ENCODE assay signal across 1 cellular context in the genomic region with DNA sequence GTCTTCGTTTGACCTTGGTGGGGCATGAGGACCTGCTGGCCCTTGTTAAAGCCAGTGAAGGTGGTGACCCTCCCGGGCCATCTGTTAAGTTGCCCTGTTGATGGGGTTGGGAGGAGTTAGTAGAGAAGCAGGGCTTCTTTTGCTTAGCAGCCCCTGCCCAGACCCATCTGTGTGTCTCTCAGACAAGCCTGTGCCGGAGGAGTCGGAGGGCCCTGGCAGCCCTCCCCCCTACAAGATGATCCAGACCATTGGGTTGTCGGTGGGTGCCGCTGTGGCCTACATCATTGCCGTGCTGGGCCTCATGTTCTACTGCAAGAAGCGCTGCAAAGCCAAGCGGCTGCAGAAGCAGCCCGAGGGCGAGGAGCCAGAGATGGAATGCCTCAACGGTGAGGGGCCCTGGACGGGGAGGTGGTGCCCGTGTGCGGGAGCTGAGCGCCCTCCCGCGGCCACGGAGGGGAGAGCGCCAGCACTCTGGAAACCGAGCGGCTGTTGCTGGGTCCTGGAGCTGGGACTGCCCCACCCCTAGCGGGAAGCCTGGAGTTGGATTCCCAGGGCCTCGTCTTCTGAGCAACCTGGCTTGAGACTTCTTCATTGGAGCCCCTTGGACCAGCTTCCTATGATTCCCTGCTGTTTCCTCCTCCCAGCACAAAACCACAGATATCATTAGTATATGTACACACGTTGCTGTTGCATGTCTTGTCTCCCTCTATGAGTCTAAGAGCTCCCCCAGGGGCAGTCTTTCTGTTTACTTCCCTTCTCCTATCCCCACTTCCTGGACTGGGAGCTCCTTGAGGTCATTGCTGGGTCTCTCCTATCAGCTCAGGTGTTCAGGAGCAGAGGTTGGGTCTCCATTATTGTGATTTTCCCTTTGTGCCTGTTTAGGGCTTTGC.
TF ChIP-seq lines count a peak whose summit lies in the region.

No MANE protein-coding gene starts in this region.

TF ChIP-seq in K562, 482 proteins besides CTCF, POLR2A, EP300 and RAD21 (continued from another document and continues in another):
- TF ChIP-seq, protein P1, sequence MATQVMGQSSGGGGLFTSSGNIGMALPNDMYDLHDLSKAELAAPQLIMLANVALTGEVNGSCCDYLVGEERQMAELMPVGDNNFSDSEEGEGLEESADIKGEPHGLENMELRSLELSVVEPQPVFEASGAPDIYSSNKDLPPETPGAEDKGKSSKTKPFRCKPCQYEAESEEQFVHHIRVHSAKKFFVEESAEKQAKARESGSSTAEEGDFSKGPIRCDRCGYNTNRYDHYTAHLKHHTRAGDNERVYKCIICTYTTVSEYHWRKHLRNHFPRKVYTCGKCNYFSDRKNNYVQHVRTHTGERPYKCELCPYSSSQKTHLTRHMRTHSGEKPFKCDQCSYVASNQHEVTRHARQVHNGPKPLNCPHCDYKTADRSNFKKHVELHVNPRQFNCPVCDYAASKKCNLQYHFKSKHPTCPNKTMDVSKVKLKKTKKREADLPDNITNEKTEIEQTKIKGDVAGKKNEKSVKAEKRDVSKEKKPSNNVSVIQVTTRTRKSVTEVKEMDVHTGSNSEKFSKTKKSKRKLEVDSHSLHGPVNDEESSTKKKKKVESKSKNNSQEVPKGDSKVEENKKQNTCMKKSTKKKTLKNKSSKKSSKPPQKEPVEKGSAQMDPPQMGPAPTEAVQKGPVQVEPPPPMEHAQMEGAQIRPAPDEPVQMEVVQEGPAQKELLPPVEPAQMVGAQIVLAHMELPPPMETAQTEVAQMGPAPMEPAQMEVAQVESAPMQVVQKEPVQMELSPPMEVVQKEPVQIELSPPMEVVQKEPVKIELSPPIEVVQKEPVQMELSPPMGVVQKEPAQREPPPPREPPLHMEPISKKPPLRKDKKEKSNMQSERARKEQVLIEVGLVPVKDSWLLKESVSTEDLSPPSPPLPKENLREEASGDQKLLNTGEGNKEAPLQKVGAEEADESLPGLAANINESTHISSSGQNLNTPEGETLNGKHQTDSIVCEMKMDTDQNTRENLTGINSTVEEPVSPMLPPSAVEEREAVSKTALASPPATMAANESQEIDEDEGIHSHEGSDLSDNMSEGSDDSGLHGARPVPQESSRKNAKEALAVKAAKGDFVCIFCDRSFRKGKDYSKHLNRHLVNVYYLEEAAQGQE (CRISPR knock-in tag; IDR thresholded peaks at IDR 0.05; ENCODE audit: low read depth): 0 out of 2 replicates have a peak, but pooled peaks have one; percentile 27
- TF ChIP-seq XRCC3 (IDR thresholded peaks at IDR 0.05) (no peak), EHMT2 (IDR thresholded peaks at IDR 0.05) (no peak), MAFF (IDR thresholded peaks at IDR 0.05; ENCODE audit: low read length) (no peak), GATA2 (CRISPR knock-in tag; IDR thresholded peaks at IDR 0.05) (no peak), CSDE1 (IDR thresholded peaks at IDR 0.05) (no peak), ZFP36 (IDR thresholded peaks at IDR 0.05; ENCODE audit: low read depth, low read length, partially characterized antibody) (no peak), STAT5A (IDR thresholded peaks at IDR 0.05; ENCODE audit: borderline replicate concordance, low read length) (no peak), TFAM (CRISPR knock-in tag; conservative IDR thresholded peaks at IDR 0.05) (no peak), PRMT5 (CRISPR knock-in tag; IDR thresholded peaks at IDR 0.05) (0 out of 2 replicates have a peak, but pooled peaks have one; percentile 16), SUPT5H (IDR thresholded peaks at IDR 0.05) (no peak), ZNF165 (CRISPR knock-in tag; IDR thresholded peaks at IDR 0.05; ENCODE audit: borderline replicate concordance) (no peak), GTF2E2 (tag; IDR thresholded peaks at IDR 0.05) (no peak), DDX20 (tag; IDR thresholded peaks at IDR 0.05; ENCODE audit: low read depth) (no peak), MTA3 (IDR thresholded peaks at IDR 0.05; ENCODE audit: borderline replicate concordance) (peak; percentile 66; the same call in 1 of the 2 replicates), KDM1A (IDR thresholded peaks at IDR 0.05) (no peak), OTX1 (CRISPR knock-in tag; IDR thresholded peaks at IDR 0.05) (no peak), SNIP1 (IDR thresholded peaks at IDR 0.05; ENCODE audit: low read depth) (no peak), DACH1 (IDR thresholded peaks at IDR 0.05; ENCODE audit: partially characterized antibody) (peak; percentile 25), MIER1 (IDR thresholded peaks at IDR 0.05; ENCODE audit: low read depth) (no peak), NR2F6 (CRISPR knock-in tag; IDR thresholded peaks at IDR 0.05) (no peak), MECOM (CRISPR knock-in tag; IDR thresholded peaks at IDR 0.05) (no peak), MEIS2 (IDR thresholded peaks at IDR 0.05; ENCODE audit: partially characterized antibody) (no peak), ZNF140 (CRISPR knock-in tag; IDR thresholded peaks at IDR 0.05) (no peak), TBP (optimal IDR thresholded peaks at IDR 0.05; ENCODE audit: low read depth, low read length) (no peak), SETDB1 (IDR thresholded peaks at IDR 0.05; ENCODE audit: low read length) (no peak), MTF1 (CRISPR knock-in tag; IDR thresholded peaks at IDR 0.05; ENCODE audit: borderline replicate concordance) (no peak), KLF1 (tag; IDR thresholded peaks at IDR 0.05) (no peak), RBM34 (IDR thresholded peaks at IDR 0.05; ENCODE audit: borderline replicate concordance, insufficient read depth, low read length) (no peak), RCOR1 (IDR thresholded peaks at IDR 0.05; ENCODE audit: borderline replicate concordance in 1 of 2, low read depth in 2 of 2, low read length in 2 of 2) (peak in 1 of 2 experiments; percentile 44; a peak in 2 of 4 replicates), SIX5 (IDR thresholded peaks at IDR 0.05; ENCODE audit: borderline replicate concordance in 1 of 2, insufficient read depth in 1 of 2, low read depth in 1 of 2, low read length in 2 of 2) (no peak), NCOA6 (IDR thresholded peaks at IDR 0.05) (no peak), MYNN (IDR thresholded peaks at IDR 0.05) (peak; percentile 63; the same call in 1 of the 2 replicates), MYNN (CRISPR knock-in tag; IDR thresholded peaks at IDR 0.05) (no peak), PML (IDR thresholded peaks at IDR 0.05; ENCODE audit: low read length) (no peak), RFX1 (IDR thresholded peaks at IDR 0.05) (no peak)
- TF ChIP-seq, protein P2, sequence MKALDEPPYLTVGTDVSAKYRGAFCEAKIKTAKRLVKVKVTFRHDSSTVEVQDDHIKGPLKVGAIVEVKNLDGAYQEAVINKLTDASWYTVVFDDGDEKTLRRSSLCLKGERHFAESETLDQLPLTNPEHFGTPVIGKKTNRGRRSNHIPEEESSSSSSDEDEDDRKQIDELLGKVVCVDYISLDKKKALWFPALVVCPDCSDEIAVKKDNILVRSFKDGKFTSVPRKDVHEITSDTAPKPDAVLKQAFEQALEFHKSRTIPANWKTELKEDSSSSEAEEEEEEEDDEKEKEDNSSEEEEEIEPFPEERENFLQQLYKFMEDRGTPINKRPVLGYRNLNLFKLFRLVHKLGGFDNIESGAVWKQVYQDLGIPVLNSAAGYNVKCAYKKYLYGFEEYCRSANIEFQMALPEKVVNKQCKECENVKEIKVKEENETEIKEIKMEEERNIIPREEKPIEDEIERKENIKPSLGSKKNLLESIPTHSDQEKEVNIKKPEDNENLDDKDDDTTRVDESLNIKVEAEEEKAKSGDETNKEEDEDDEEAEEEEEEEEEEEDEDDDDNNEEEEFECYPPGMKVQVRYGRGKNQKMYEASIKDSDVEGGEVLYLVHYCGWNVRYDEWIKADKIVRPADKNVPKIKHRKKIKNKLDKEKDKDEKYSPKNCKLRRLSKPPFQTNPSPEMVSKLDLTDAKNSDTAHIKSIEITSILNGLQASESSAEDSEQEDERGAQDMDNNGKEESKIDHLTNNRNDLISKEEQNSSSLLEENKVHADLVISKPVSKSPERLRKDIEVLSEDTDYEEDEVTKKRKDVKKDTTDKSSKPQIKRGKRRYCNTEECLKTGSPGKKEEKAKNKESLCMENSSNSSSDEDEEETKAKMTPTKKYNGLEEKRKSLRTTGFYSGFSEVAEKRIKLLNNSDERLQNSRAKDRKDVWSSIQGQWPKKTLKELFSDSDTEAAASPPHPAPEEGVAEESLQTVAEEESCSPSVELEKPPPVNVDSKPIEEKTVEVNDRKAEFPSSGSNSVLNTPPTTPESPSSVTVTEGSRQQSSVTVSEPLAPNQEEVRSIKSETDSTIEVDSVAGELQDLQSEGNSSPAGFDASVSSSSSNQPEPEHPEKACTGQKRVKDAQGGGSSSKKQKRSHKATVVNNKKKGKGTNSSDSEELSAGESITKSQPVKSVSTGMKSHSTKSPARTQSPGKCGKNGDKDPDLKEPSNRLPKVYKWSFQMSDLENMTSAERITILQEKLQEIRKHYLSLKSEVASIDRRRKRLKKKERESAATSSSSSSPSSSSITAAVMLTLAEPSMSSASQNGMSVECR (CRISPR knock-in tag; IDR thresholded peaks at IDR 0.05): peak; percentile 57; the same call in 1 of the 2 replicates
- TF ChIP-seq, protein P3, sequence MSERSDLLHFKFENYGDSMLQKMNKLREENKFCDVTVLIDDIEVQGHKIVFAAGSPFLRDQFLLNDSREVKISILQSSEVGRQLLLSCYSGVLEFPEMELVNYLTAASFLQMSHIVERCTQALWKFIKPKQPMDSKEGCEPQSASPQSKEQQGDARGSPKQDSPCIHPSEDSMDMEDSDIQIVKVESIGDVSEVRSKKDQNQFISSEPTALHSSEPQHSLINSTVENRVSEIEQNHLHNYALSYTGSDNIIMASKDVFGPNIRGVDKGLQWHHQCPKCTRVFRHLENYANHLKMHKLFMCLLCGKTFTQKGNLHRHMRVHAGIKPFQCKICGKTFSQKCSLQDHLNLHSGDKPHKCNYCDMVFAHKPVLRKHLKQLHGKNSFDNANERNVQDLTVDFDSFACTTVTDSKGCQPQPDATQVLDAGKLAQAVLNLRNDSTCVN (CRISPR knock-in tag; IDR thresholded peaks at IDR 0.05): no peak
- TF ChIP-seq, protein P4, sequence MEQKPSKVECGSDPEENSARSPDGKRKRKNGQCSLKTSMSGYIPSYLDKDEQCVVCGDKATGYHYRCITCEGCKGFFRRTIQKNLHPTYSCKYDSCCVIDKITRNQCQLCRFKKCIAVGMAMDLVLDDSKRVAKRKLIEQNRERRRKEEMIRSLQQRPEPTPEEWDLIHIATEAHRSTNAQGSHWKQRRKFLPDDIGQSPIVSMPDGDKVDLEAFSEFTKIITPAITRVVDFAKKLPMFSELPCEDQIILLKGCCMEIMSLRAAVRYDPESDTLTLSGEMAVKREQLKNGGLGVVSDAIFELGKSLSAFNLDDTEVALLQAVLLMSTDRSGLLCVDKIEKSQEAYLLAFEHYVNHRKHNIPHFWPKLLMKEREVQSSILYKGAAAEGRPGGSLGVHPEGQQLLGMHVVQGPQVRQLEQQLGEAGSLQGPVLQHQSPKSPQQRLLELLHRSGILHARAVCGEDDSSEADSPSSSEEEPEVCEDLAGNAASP (IDR thresholded peaks at IDR 0.05): no peak
- TF ChIP-seq, protein P5, sequence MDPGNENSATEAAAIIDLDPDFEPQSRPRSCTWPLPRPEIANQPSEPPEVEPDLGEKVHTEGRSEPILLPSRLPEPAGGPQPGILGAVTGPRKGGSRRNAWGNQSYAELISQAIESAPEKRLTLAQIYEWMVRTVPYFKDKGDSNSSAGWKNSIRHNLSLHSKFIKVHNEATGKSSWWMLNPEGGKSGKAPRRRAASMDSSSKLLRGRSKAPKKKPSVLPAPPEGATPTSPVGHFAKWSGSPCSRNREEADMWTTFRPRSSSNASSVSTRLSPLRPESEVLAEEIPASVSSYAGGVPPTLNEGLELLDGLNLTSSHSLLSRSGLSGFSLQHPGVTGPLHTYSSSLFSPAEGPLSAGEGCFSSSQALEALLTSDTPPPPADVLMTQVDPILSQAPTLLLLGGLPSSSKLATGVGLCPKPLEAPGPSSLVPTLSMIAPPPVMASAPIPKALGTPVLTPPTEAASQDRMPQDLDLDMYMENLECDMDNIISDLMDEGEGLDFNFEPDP (CRISPR knock-in tag; IDR thresholded peaks at IDR 0.05): no peak
- TF ChIP-seq, protein P6, sequence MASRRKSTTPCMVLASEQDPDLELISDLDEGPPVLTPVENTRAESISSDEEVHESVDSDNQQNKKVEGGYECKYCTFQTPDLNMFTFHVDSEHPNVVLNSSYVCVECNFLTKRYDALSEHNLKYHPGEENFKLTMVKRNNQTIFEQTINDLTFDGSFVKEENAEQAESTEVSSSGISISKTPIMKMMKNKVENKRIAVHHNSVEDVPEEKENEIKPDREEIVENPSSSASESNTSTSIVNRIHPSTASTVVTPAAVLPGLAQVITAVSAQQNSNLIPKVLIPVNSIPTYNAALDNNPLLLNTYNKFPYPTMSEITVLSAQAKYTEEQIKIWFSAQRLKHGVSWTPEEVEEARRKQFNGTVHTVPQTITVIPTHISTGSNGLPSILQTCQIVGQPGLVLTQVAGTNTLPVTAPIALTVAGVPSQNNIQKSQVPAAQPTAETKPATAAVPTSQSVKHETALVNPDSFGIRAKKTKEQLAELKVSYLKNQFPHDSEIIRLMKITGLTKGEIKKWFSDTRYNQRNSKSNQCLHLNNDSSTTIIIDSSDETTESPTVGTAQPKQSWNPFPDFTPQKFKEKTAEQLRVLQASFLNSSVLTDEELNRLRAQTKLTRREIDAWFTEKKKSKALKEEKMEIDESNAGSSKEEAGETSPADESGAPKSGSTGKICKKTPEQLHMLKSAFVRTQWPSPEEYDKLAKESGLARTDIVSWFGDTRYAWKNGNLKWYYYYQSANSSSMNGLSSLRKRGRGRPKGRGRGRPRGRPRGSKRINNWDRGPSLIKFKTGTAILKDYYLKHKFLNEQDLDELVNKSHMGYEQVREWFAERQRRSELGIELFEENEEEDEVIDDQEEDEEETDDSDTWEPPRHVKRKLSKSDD (conservative IDR thresholded peaks at IDR 0.05; ENCODE audit: low read length): no peak
- TF ChIP-seq, protein P7, sequence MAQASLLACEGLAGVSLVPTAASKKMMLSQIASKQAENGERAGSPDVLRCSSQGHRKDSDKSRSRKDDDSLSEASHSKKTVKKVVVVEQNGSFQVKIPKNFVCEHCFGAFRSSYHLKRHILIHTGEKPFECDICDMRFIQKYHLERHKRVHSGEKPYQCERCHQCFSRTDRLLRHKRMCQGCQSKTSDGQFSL (CRISPR knock-in tag; IDR thresholded peaks at IDR 0.05): peak; percentile 66; the same call in 1 of the 2 replicates
- TF ChIP-seq, protein P7 (tag; IDR thresholded peaks at IDR 0.05): no peak
- TF ChIP-seq, protein P8, sequence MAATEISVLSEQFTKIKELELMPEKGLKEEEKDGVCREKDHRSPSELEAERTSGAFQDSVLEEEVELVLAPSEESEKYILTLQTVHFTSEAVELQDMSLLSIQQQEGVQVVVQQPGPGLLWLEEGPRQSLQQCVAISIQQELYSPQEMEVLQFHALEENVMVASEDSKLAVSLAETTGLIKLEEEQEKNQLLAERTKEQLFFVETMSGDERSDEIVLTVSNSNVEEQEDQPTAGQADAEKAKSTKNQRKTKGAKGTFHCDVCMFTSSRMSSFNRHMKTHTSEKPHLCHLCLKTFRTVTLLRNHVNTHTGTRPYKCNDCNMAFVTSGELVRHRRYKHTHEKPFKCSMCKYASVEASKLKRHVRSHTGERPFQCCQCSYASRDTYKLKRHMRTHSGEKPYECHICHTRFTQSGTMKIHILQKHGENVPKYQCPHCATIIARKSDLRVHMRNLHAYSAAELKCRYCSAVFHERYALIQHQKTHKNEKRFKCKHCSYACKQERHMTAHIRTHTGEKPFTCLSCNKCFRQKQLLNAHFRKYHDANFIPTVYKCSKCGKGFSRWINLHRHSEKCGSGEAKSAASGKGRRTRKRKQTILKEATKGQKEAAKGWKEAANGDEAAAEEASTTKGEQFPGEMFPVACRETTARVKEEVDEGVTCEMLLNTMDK (IDR thresholded peaks at IDR 0.05; ENCODE audit: borderline replicate concordance, insufficient read depth, low read depth, low read length, poor library complexity, severe bottlenecking): peak; percentile 33
